ENCODE assay signal across 19 cellular contexts in the genomic region with DNA sequence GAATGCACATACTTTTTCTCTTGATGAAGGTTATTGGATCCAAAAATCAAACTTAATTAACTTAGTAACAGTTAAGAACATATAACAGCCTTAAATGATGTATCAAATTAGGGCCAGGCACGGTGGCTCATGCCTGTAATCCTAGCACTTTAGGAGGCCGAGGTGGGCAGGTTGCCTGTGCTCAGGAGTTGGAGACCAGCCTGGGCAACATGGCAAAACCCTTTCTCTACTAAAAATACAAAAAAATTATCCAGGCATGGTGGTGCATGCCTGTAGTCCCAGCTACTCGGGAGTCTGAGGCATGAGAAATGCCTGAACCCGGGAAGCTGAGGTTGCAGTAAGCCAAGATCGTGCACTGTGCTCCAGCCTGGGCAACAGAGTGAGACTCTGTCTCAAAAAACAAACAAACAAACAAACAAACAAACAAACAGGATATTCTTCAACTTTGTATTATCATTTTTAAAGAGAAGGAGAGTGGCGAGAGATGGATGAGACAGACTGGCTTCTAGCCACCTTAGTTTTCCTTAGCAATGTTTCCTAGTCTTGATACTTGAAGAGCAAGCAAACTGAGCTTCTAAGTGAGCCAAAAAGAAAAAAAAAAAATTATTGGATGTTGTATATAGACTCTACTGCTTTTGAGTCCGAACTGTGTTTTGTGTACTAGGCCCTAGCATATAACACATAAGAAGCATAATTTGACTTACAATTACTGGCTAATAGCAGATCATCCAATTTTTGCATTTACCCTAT. TPM values are rescaled to one million over a fixed set of nuclear protein-coding genes. Genes with fewer than 3 reads are reported as not detected.
DNase-seq lines count a peak whose midpoint lies in the region; ATAC-seq, FAIRE-seq and TF ChIP-seq lines count a peak whose summit lies in the region.
"Had no signal": no experiment of that assay in that cellular context is flagged by ENCODE, and none has a peak within 500 bp of the region (broad histone marks: within the 10 kb centered on the region; RNA-seq: fewer than 3 reads in every experiment).

No MANE protein-coding gene starts in this region.

- H3K4me2 ChIP-seq in astrocyte (ENCODE audit: low read length), result peak overlapping the region; percentile 62
- H3K4me2 ChIP-seq: BLaER1 had no signal

- H3K9ac ChIP-seq in astrocyte (ENCODE audit: low read length), result no peak overlapping the region
- H3K9ac ChIP-seq: BLaER1 had no signal

- TF ChIP-seq POLR2A in erythroblast (IDR thresholded peaks at IDR 0.05; ENCODE audit: low read length), result no peak

- no peak for ATAC-seq in stimulated activated naive CD8-positive, alpha-beta T cell treated with anti-CD3 and anti-CD28 coated beads, Interleukin-15, amount 100 ng/mL, for 72 hours
- no peak for ATAC-seq in HG02571 (IDR thresholded peaks at IDR 0.05; ENCODE audit: unreplicated experiment)
- ATAC-seq: activated CD4-positive, CD25-positive, alpha-beta regulatory T cell treated with anti-CD3 and anti-CD28 coated beads, Interleukin-2, amount 50 U/mL, for 24 hours; lower lobe of right lung had no signal

- H3K36me3 ChIP-seq in astrocyte (ENCODE audit: insufficient read depth, low read length), result peaks cover 5% of the 10 kb centered on the region
- H3K36me3 ChIP-seq: HAP-1 had no signal

- H3K27me3 ChIP-seq in astrocyte (ENCODE audit: insufficient read depth, low read length), result no peaks in the 10 kb centered on the region
- H3K27me3 ChIP-seq: BLaER1, stomach had no signal

- no peak overlapping the region for H3K27ac Mint-ChIP-seq in astrocyte (ENCODE audit: unreplicated experiment)
- no peak overlapping the region for H3K27ac Mint-ChIP-seq in stimulated activated naive CD8-positive, alpha-beta T cell treated with anti-CD3 and anti-CD28 coated beads, Interleukin-15, amount 100 ng/mL, for 72 hours
- H3K27ac Mint-ChIP-seq: activated naive CD4-positive, alpha-beta T cell treated with anti-CD3 and anti-CD28 coated beads for 36 hours; IgD-negative memory B cell had no signal

- H3K4me3 ChIP-seq in astrocyte (ENCODE audit: insufficient read depth, low read depth, low read length) (peak overlapping the region; percentile 10), fibroblast of the aortic adventitia (ENCODE audit: low read depth, low read length) (peak overlapping the region; percentile 32)
- H3K4me3 ChIP-seq: BLaER1, HAP-1, lower lobe of right lung, stomach had no signal

- DNase-seq in G401 (ENCODE audit: low spot score) (peak; percentile 54), astrocyte (ENCODE audit: low read depth) (peak; percentile 65), fibroblast of the aortic adventitia (ENCODE audit: low read depth) (peak; percentile 74), pons (ENCODE audit: low spot score) (peak; percentile 39), D341Med (ENCODE audit: low spot score) (no peak), erythroblast (lab: John Stamatoyannopoulos, UW) (no peak)
- DNase-seq in stimulated activated naive CD8-positive, alpha-beta T cell treated with anti-CD3 and anti-CD28 coated beads, Interleukin-15, amount 100 ng/mL, for 72 hours, result no peak
- DNase-seq: activated naive CD4-positive, alpha-beta T cell treated with anti-CD3 and anti-CD28 coated beads for 36 hours; cerebellar nuclear complex; lower lobe of right lung; NCI-H1417; NCI-H345; stomach; SW 1271 had no signal

- H4K20me1 ChIP-seq in astrocyte (ENCODE audit: insufficient read depth, low read length), result peaks cover 88% of the 10 kb centered on the region

- no peak for FAIRE-seq in astrocyte (lab: Jason Lieb, UNC)

- H3K79me2 ChIP-seq in astrocyte (ENCODE audit: insufficient read depth, low read length), result peaks cover 100% of the 10 kb centered on the region

- in situ Hi-C loops in G401 (cut with HindIII; ENCODE audit: low sequenced_read_pairs), result no loop called here

- H3K4me1 ChIP-seq in astrocyte (ENCODE audit: insufficient read depth, low read length), result peaks cover 18% of the 10 kb centered on the region
- H3K4me1 ChIP-seq: BLaER1, HAP-1 had no signal

- no peak for TF ChIP-seq CTCF in astrocyte (IDR thresholded peaks at IDR 0.05; ENCODE audit: insufficient read depth, low read depth, low read length)
- TF ChIP-seq CTCF in fibroblast of the aortic adventitia (IDR thresholded peaks at IDR 0.05; ENCODE audit: insufficient read depth, low read length), result no peak

- peak overlapping the region; percentile 23 for H3K27ac ChIP-seq in astrocyte (ENCODE audit: low read depth, low read length)
- H3K27ac ChIP-seq: BLaER1, lower lobe of right lung, stomach had no signal

- H3K9me3 ChIP-seq in astrocyte (ENCODE audit: insufficient read depth, low read depth, low read length), result no peaks in the 10 kb centered on the region
- H3K9me3 ChIP-seq: HAP-1, lower lobe of right lung, stomach had no signal

- H3K4me1 Mint-ChIP-seq in astrocyte (ENCODE audit: low read depth, unreplicated experiment), result peaks cover 16% of the 10 kb centered on the region
- H3K4me1 Mint-ChIP-seq in stimulated activated naive CD8-positive, alpha-beta T cell treated with anti-CD3 and anti-CD28 coated beads, Interleukin-15, amount 100 ng/mL, for 72 hours, result no peaks in the 10 kb centered on the region
- H3K4me1 Mint-ChIP-seq: IgD-negative memory B cell had no signal

- no peaks in the 10 kb centered on the region for H3K9me3 Mint-ChIP-seq in astrocyte (ENCODE audit: unreplicated experiment)
- H3K9me3 Mint-ChIP-seq in stimulated activated naive CD8-positive, alpha-beta T cell treated with anti-CD3 and anti-CD28 coated beads, Interleukin-15, amount 100 ng/mL, for 72 hours, result no peaks in the 10 kb centered on the region
- H3K9me3 Mint-ChIP-seq: activated naive CD4-positive, alpha-beta T cell treated with anti-CD3 and anti-CD28 coated beads for 36 hours; IgD-negative memory B cell had no signal

- no peak overlapping the region for H2AFZ ChIP-seq in astrocyte (ENCODE audit: low read depth, low read length)

- H3K4me3 Mint-ChIP-seq in astrocyte (ENCODE audit: unreplicated experiment), result no peak overlapping the region
- no peak overlapping the region for H3K4me3 Mint-ChIP-seq in stimulated activated naive CD8-positive, alpha-beta T cell treated with anti-CD3 and anti-CD28 coated beads, Interleukin-15, amount 100 ng/mL, for 72 hours
- H3K4me3 Mint-ChIP-seq: activated naive CD4-positive, alpha-beta T cell treated with anti-CD3 and anti-CD28 coated beads for 36 hours; IgD-negative memory B cell had no signal

- H3K27me3 Mint-ChIP-seq in astrocyte (ENCODE audit: low read depth, unreplicated experiment), result no peaks in the 10 kb centered on the region
- no peaks in the 10 kb centered on the region for H3K27me3 Mint-ChIP-seq in stimulated activated naive CD8-positive, alpha-beta T cell treated with anti-CD3 and anti-CD28 coated beads, Interleukin-15, amount 100 ng/mL, for 72 hours
- H3K27me3 Mint-ChIP-seq: IgD-negative memory B cell had no signal

- H3K36me3 Mint-ChIP-seq in astrocyte (ENCODE audit: low read depth, unreplicated experiment), result peaks cover 4% of the 10 kb centered on the region
- H3K36me3 Mint-ChIP-seq: IgD-negative memory B cell had no signal

RNA-seq across cellular contexts. Expression of a gene that starts 13.8 kb away (rescaled TPM):
- 8.2 and 17.6 TPM in 2 replicates for total RNA-seq in G401 (2014; rRNA removed; shearing (Covaris generic))
- total RNA-seq in astrocyte (29.5 and 31.7 TPM in 2 replicates), fibroblast of the aortic adventitia (ENCODE audit: low replicate concordance) (36.2 and 55.1 TPM in 2 replicates)

Comparison
In these comparisons a context has a peak if more than half of its experiments do, and no peak if none do; other contexts are left out.
1. DNase-seq: peak in G401 (single experiment), astrocyte (single experiment), fibroblast of the aortic adventitia (single experiment) and pons (single experiment); none in stimulated activated naive CD8-positive, alpha-beta T cell treated with anti-CD3 and anti-CD28 coated beads, Interleukin-15, amount 100 ng/mL, for 72 hours (0 of 2), D341Med (single experiment) and erythroblast (0 of 2).